9 cellular contexts compared by ENCODE assay signal in the genomic region with DNA sequence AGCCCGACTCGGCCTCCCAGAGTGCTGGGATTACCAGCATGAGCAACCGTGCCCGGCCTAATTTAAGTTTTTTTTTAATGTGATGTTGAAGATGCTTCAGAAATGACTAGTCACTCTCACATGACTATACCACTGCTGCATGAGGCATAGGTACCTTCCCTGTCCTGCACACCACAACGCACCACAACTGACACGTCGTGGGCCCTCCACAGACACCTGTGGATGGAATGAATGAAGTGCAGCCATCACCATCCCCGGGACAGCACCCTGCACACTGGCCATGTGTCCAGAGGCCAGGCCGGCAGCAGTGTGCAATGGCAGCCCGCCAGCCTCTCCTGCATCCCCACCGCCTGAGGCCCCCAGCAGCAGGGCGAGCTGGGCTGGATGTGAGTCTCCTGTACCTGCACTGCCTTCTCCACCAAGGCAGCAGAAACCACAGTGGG. TPM values are rescaled to one million over a fixed set of nuclear protein-coding genes. Genes with fewer than 3 reads are reported as not detected.
DNase-seq lines count a peak whose midpoint lies in the region; ATAC-seq lines count a peak whose summit lies in the region.
"Had no signal": no experiment of that assay in that cellular context is flagged by ENCODE, and none has a peak within 500 bp of the region (broad histone marks: within the 10 kb centered on the region; RNA-seq: fewer than 3 reads in every experiment).

No MANE protein-coding gene starts in this region.

- peak; percentile 92 for ATAC-seq in activated CD4-positive, alpha-beta T cell treated with anti-CD3 and anti-CD28 coated beads for 36 hours
- ATAC-seq in HG02884 (IDR thresholded peaks at IDR 0.05; ENCODE audit: unreplicated experiment), result peak; percentile 69
- ATAC-seq in stimulated activated effector memory CD8-positive, alpha-beta T cell treated with anti-CD3 and anti-CD28 coated beads, Interleukin-12 subunit alpha, Interleukin-12 subunit beta, amount 100 ng/mL, for 72 hours, result peak; percentile 99

- CTCF ChIA-PET in activated CD4-positive, alpha-beta T cell treated with anti-CD3 and anti-CD28 coated beads for 36 hours (lab: Charles Lee), result interaction anchor here (0.6 to 2.3 kb wide), 6 partner anchors 9 to 240 kb away, joined by 3 to 14 read pairs (median 4); no protein-coding TSS in a partner anchor

- POLR2A ChIA-PET in activated CD4-positive, alpha-beta T cell treated with anti-CD3 and anti-CD28 coated beads for 36 hours (lab: Charles Lee), result interaction anchor here (0.5 to 2.4 kb wide), 8 partner anchors 9 to 208 kb away, joined by 3 to 8 read pairs (median 4); no protein-coding TSS in a partner anchor

- H3K4me1 Mint-ChIP-seq in activated CD4-positive, alpha-beta T cell treated with anti-CD3 and anti-CD28 coated beads for 36 hours, result peaks cover 61% of the 10 kb centered on the region
- peaks cover 65% of the 10 kb centered on the region for H3K4me1 Mint-ChIP-seq in stimulated activated effector memory CD8-positive, alpha-beta T cell treated with anti-CD3 and anti-CD28 coated beads, Interleukin-12 subunit alpha, Interleukin-12 subunit beta, amount 100 ng/mL, for 72 hours

- intact Hi-C loops in activated CD4-positive, alpha-beta T cell treated with anti-CD3 and anti-CD28 coated beads for 36 hours (cut with DNase I, micrococcal nuclease), result loop anchor here (1.0 to 5.0 kb wide), 7 partner anchors 16 to 385 kb away; no protein-coding TSS in a partner anchor

- DNase-seq in activated CD4-positive, alpha-beta T cell treated with anti-CD3 and anti-CD28 coated beads for 36 hours, result peak; percentile 84
- no peak for DNase-seq in activated CD4-positive, alpha-beta T cell treated with anti-CD3 and anti-CD28 coated beads for 1 hour
- peak; percentile 15 for DNase-seq in T-helper 22 cell (ENCODE audit: low read depth)
- peak; percentile 33 to 78 for DNase-seq in stimulated activated effector memory CD8-positive, alpha-beta T cell treated with anti-CD3 and anti-CD28 coated beads, Interleukin-12 subunit alpha, Interleukin-12 subunit beta, amount 100 ng/mL, for 72 hours (ENCODE audit: low spot score in 2 of 2)
- DNase-seq in NCI-H748 (lab: John Stamatoyannopoulos, UW; ENCODE audit: unreplicated experiment), result no peak
- no peak for DNase-seq in iPS-NIHi7 (ENCODE audit: extremely low spot score)
- no peak for DNase-seq in NCI-H2081 treated with DMSO at 0.1 percent for 48 hours (lab: John Stamatoyannopoulos, UW)

- no peaks in the 10 kb centered on the region for H3K9me3 Mint-ChIP-seq in activated CD4-positive, alpha-beta T cell treated with anti-CD3 and anti-CD28 coated beads for 36 hours (ENCODE audit: low read depth)
- H3K9me3 Mint-ChIP-seq in stimulated activated effector memory CD8-positive, alpha-beta T cell treated with anti-CD3 and anti-CD28 coated beads, Interleukin-12 subunit alpha, Interleukin-12 subunit beta, amount 100 ng/mL, for 72 hours, result no peaks in the 10 kb centered on the region
- H3K9me3 Mint-ChIP-seq: neural crest cell had no signal

- H3K27ac Mint-ChIP-seq in activated CD4-positive, alpha-beta T cell treated with anti-CD3 and anti-CD28 coated beads for 36 hours, result peak overlapping the region; percentile 51
- peak overlapping the region; percentile 79 for H3K27ac Mint-ChIP-seq in stimulated activated effector memory CD8-positive, alpha-beta T cell treated with anti-CD3 and anti-CD28 coated beads, Interleukin-12 subunit alpha, Interleukin-12 subunit beta, amount 100 ng/mL, for 72 hours

- H3K27me3 Mint-ChIP-seq in activated CD4-positive, alpha-beta T cell treated with anti-CD3 and anti-CD28 coated beads for 36 hours, result no peaks in the 10 kb centered on the region

- H3K4me3 Mint-ChIP-seq in activated CD4-positive, alpha-beta T cell treated with anti-CD3 and anti-CD28 coated beads for 36 hours, result no peak overlapping the region
- no peak overlapping the region for H3K4me3 Mint-ChIP-seq in stimulated activated effector memory CD8-positive, alpha-beta T cell treated with anti-CD3 and anti-CD28 coated beads, Interleukin-12 subunit alpha, Interleukin-12 subunit beta, amount 100 ng/mL, for 72 hours
- H3K4me3 Mint-ChIP-seq: neural crest cell had no signal

- H3K36me3 Mint-ChIP-seq in activated CD4-positive, alpha-beta T cell treated with anti-CD3 and anti-CD28 coated beads for 36 hours (ENCODE audit: low read depth), result peaks cover 47% of the 10 kb centered on the region
- peaks cover 79% of the 10 kb centered on the region for H3K36me3 Mint-ChIP-seq in stimulated activated effector memory CD8-positive, alpha-beta T cell treated with anti-CD3 and anti-CD28 coated beads, Interleukin-12 subunit alpha, Interleukin-12 subunit beta, amount 100 ng/mL, for 72 hours

RNA-seq across cellular contexts. Expression of a gene that starts 55.1 kb away (rescaled TPM):
- total RNA-seq in activated CD4-positive, alpha-beta T cell treated with anti-CD3 and anti-CD28 coated beads for 36 hours, result 10 to 100 TPM; 63.7 to 64.2 TPM

Comparison
In these comparisons a context has a peak if more than half of its experiments do, and no peak if none do; other contexts are left out.
1. DNase-seq: peak in activated CD4-positive, alpha-beta T cell treated with anti-CD3 and anti-CD28 coated beads for 36 hours (single experiment), T-helper 22 cell (single experiment) and stimulated activated effector memory CD8-positive, alpha-beta T cell treated with anti-CD3 and anti-CD28 coated beads, Interleukin-12 subunit alpha, Interleukin-12 subunit beta, amount 100 ng/mL, for 72 hours (2 of 2); none in activated CD4-positive, alpha-beta T cell treated with anti-CD3 and anti-CD28 coated beads for 1 hour (single experiment), NCI-H748 (single experiment), iPS-NIHi7 (single experiment) and NCI-H2081 treated with DMSO at 0.1 percent for 48 hours (single experiment).
2. Peak in every context shown above with its lines, with median percentiles within 50 percentile points of each other: ATAC-seq.